Comparison of ENCODE assay signal across 27 cellular contexts in the genomic region with DNA sequence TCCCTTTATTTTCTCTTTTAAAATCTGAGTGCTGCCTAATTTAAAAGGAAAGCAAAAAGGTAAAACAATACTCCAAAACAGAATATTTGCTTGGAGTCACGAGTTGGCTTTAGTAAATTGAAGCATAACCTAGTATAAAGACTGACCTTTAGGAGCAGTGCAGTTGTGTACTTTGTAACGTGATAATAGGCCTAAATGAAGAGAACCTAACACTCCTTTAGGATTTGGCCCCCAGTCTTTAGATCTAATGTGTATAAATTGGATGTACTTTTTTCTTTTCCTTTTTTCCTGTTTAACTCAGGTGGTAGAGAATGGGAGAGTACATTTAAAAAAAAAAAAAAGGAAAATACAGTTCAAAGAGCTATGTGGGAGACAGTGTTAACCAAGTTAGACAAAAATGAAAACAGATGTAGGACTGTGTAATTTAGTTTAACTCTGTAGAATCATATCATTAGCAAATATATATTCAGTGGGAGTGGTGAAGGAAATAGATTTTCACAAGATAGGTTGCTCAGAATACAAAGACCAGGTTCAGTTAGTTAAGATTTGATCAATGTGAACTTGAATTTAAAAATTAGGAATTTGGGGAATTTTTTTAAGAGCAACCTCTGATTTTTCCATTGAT. TPM values are rescaled to one million over a fixed set of nuclear protein-coding genes. Genes with fewer than 3 reads are reported as not detected.
A peak's percentile ranks its signal among the peaks of the same experiment; 100 is the strongest.
DNase-seq lines count a peak whose midpoint lies in the region; ATAC-seq, FAIRE-seq and TF ChIP-seq lines count a peak whose summit lies in the region.
"Had no signal": no experiment of that assay in that cellular context is flagged by ENCODE, and none has a peak within 500 bp of the region (broad histone marks: within the 10 kb centered on the region; RNA-seq: fewer than 3 reads in every experiment).

No MANE protein-coding gene starts in this region.

- H3K4me1 ChIP-seq in body of pancreas (peaks cover 30% of the 10 kb centered on the region), pancreas (peaks cover 14 to 36% (median 36%) of the 10 kb centered on the region in 3 donors), mesenchymal stem cell (ENCODE audit: control insufficient read depth, insufficient read depth, low read depth, low read length) (peaks cover 3% of the 10 kb centered on the region)
- H3K4me1 ChIP-seq: esophagus squamous epithelium had no signal

- H3K4me3 ChIP-seq in body of pancreas: no peak overlapping the region
- H3K4me3 ChIP-seq in pancreas: no peak overlapping the region
- H3K4me3 ChIP-seq in mesenchymal stem cell (ENCODE audit: insufficient read depth in 1 of 2, low read depth in 1 of 2, low read length in 2 of 2): no peak overlapping the region
- H3K4me3 ChIP-seq: esophagus squamous epithelium, gastroesophageal sphincter, transverse colon had no signal

- H2BK12ac ChIP-seq in mesenchymal stem cell (ENCODE audit: low read length in 2 of 2): no peak overlapping the region

- H3K18ac ChIP-seq in mesenchymal stem cell (ENCODE audit: low read depth in 1 of 2, low read length in 2 of 2): no peak overlapping the region

- no peak overlapping the region for H2AFZ ChIP-seq in mesenchymal stem cell (ENCODE audit: low read depth, low read length)

- no peak overlapping the region for H4K91ac ChIP-seq in mesenchymal stem cell (ENCODE audit: low read length)

- intact Hi-C loops in body of pancreas (cut with DNase I): no loop called here
- intact Hi-C loops in pancreas (cut with DNase I): no loop called here

- H3K79me1 ChIP-seq in mesenchymal stem cell (replicated peaks; ENCODE audit: low read length, poor library complexity, severe bottlenecking): peaks cover 6% of the 10 kb centered on the region

- H2BK120ac ChIP-seq in mesenchymal stem cell (ENCODE audit: low read depth, low read length): no peak overlapping the region

- 16 to 31% methylated on average over 2 of the region's 2 CpGs for WGBS in body of pancreas, 2 donors
- WGBS in pancreas, 2 donors: 15 to 22% methylated on average over 2 of the region's 2 CpGs
- WGBS in mesenchymal stem cell: 83% methylated on average over 1 of the region's 2 CpGs

- no peak overlapping the region for H3K23ac ChIP-seq in mesenchymal stem cell (ENCODE audit: low read length in 2 of 2)

- no peak overlapping the region for H2BK5ac ChIP-seq in mesenchymal stem cell (ENCODE audit: low read depth, low read length, poor library complexity, severe bottlenecking)

- TF ChIP-seq POLR2A in body of pancreas (IDR thresholded peaks at IDR 0.05): no peak

- H2AK5ac ChIP-seq in mesenchymal stem cell (ENCODE audit: low read length, severe bottlenecking): no peak overlapping the region

- no peaks in the 10 kb centered on the region for H3K9me3 ChIP-seq in body of pancreas
- H3K9me3 ChIP-seq in pancreas: no peaks in the 10 kb centered on the region
- no peaks in the 10 kb centered on the region for H3K9me3 ChIP-seq in mesenchymal stem cell (ENCODE audit: control insufficient read depth, low read length)
- H3K9me3 ChIP-seq: esophagus squamous epithelium, gastroesophageal sphincter, transverse colon had no signal

- no peak overlapping the region for H2BK15ac ChIP-seq in mesenchymal stem cell (ENCODE audit: low read depth, poor library complexity, severe bottlenecking)

- H3K4ac ChIP-seq in mesenchymal stem cell (ENCODE audit: low read depth in 1 of 2, low read length in 2 of 2): no peak overlapping the region

- H3K27me3 ChIP-seq in body of pancreas (no peaks in the 10 kb centered on the region), pancreas (no peaks in the 10 kb centered on the region), mesenchymal stem cell (ENCODE audit: control insufficient read depth in 1 of 2, insufficient read depth in 1 of 2, low read length in 2 of 2) (no peaks in the 10 kb centered on the region)
- H3K27me3 ChIP-seq: esophagus squamous epithelium, gastroesophageal sphincter, transverse colon had no signal

- TF ChIP-seq CTCF in body of pancreas (IDR thresholded peaks at IDR 0.05) (no peak), pancreas (IDR thresholded peaks at IDR 0.05) (no peak)

- H3K27ac ChIP-seq in body of pancreas (peak overlapping the region in 3 of 4 donors; percentile 27 to 62 (median 30)), pancreas (peak overlapping the region in 2 of 4 donors; percentile 30 to 47), mesenchymal stem cell (ENCODE audit: low read length, poor library complexity, severe bottlenecking) (no peak overlapping the region)
- H3K27ac ChIP-seq: esophagus squamous epithelium, gastroesophageal sphincter, HL-60 had no signal

- H3K36me3 ChIP-seq in body of pancreas (replicated peaks in 1 of 2; ENCODE audit: insufficient read depth in 1 of 2, low read depth in 2 of 2) (peaks cover 0 to 6% of the 10 kb centered on the region in 2 donors), pancreas (peaks cover 0 to 7% (median 0%) of the 10 kb centered on the region in 3 donors), mesenchymal stem cell (ENCODE audit: control insufficient read depth in 1 of 2, insufficient read depth in 2 of 2, low read depth in 1 of 2, low read length in 2 of 2) (peaks cover 3 to 33% of the 10 kb centered on the region in 2 experiments)
- H3K36me3 ChIP-seq: transverse colon had no signal

- FAIRE-seq in pancreas (lab: Jason Lieb, UNC): no peak
- FAIRE-seq: keratinocyte had no signal

- peak; percentile 20 for DNase-seq in NCI-H1092 treated with DMSO at 0.1 percent for 48 hours (lab: John Stamatoyannopoulos, UW)
- no peak for DNase-seq in NCI-H1092 (lab: John Stamatoyannopoulos, UW)
- peak; percentile 63 for DNase-seq in NCI-H146 (lab: John Stamatoyannopoulos, UW)
- DNase-seq in body of pancreas: no peak
- DNase-seq in pancreas: no peak
- no peak for DNase-seq in H4 (ENCODE audit: low spot score)
- DNase-seq in HuH-7 (ENCODE audit: low spot score): no peak
- no peak for DNase-seq in mesenchymal stem cell
- DNase-seq: activated CD8-positive, alpha-beta memory T cell treated with anti-CD3 and anti-CD28 coated beads, Interleukin-2, amount 50 U/mL, for 4 hours; activated naive CD8-positive, alpha-beta T cell treated with anti-CD3 and anti-CD28 coated beads for 36 hours; cerebellar nuclear complex; esophagus squamous epithelium; GOT3; IMR-90; mammary epithelial cell; NCI-H187; NCI-H524; nucleus accumbens; retina; RPMI8226; stimulated activated CD4-positive, alpha-beta T cell treated with anti-CD3 and anti-CD28 coated beads, Interleukin-12 subunit alpha, Interleukin-12 subunit beta, amount 100 ng/mL, for 4 hours; stimulated activated CD4-positive, alpha-beta T cell treated with anti-CD3 and anti-CD28 coated beads, Interleukin-4, amount 100 ng/mL, for 4 hours; transverse colon had no signal

- H4K8ac ChIP-seq in mesenchymal stem cell (ENCODE audit: low read length): no peak overlapping the region

- no peak overlapping the region for H3K9ac ChIP-seq in mesenchymal stem cell (ENCODE audit: low read length)

- no peak overlapping the region for H3K14ac ChIP-seq in mesenchymal stem cell (ENCODE audit: low read length in 2 of 2)

- ATAC-seq in body of pancreas (no peak), pancreas (peak; percentile 42 to 80 (median 73))
- ATAC-seq: activated T-helper 17 cell treated with anti-CD3 and anti-CD28 coated beads, Interleukin-2, amount 50 U/mL, for 72 hours; gastroesophageal sphincter had no signal

- no peak overlapping the region for H3K4me2 ChIP-seq in mesenchymal stem cell (ENCODE audit: low read length, poor library complexity, severe bottlenecking)

RNA-seq across cellular contexts. Expression of gene CPD, which starts 16.8 kb away (rescaled TPM):
- total RNA-seq in body of pancreas (10 to 100 TPM; 30.0 to 68.0 TPM), pancreas (10 to 100 TPM; 31.9 to 48.4 (median 33.6) TPM)
- 10 to 100 TPM in 1 of 2 donors, 1 to 10 TPM in 1; 4.6 to 12.9 TPM for polyA plus RNA-seq in pancreas
- total RNA-seq in H4 (2014; rRNA removed; shearing (Covaris generic)): 37.9 and 40.8 TPM in 2 replicates
- 39.2 TPM for polyA plus RNA-seq in mesenchymal stem cell (2013, experiment 1 of 2)
- 40.2 TPM for polyA plus RNA-seq in mesenchymal stem cell (2013, experiment 2 of 2)

Comparison
In these comparisons a context has a peak if more than half of its experiments do, and no peak if none do; other contexts are left out.
1. DNase-seq: peak in NCI-H1092 treated with DMSO at 0.1 percent for 48 hours (single experiment) and NCI-H146 (single experiment); none in NCI-H1092 (single experiment), body of pancreas (0 of 4), pancreas (0 of 6), H4 (single experiment), HuH-7 (single experiment) and mesenchymal stem cell (single experiment).